In the genomic region with DNA sequence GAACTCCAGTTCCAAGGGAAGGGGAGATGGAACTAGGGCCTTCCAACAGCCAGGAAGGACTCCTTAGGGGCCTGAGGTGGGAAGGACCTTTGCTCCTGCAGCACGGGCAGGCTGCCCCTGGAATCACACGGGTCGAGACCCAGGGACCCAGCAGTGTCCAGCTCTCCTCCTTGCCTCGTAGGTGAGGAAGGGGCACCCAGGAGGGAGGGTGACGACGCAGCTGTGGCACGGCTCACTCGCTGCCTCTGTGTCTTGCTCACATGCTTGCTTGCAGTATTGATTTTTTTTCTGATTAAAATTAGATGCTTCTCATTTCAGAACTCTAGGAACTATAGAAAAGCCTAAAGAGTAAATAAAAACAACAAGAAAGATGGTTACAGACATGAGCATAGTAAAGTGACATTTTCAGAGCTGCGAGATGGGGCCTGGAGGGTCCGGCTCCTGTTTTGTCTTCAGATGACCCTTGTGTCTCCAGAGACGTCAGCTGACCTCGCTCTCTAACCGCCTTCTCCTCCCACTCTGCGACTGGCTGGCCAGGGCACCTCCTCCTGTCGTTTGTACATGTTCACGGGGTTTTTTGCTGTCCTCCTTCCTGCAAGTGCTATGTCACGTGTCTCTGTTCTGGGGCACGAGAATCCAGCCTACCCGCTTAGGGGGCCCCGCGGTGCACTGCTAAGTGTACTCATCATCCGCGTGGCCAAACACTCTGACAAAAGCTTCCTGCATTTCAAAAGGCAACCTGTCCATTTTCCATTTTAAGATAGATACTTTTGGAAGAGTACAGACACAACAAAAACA, we compare ENCODE assay signal across 1 cellular context.
TF ChIP-seq lines count a peak whose summit lies in the region.

No MANE protein-coding gene starts in this region.

TF ChIP-seq in HepG2, 621 proteins besides CTCF, POLR2A, EP300 and RAD21 (continued from another document):
- TF ChIP-seq, protein P1, sequence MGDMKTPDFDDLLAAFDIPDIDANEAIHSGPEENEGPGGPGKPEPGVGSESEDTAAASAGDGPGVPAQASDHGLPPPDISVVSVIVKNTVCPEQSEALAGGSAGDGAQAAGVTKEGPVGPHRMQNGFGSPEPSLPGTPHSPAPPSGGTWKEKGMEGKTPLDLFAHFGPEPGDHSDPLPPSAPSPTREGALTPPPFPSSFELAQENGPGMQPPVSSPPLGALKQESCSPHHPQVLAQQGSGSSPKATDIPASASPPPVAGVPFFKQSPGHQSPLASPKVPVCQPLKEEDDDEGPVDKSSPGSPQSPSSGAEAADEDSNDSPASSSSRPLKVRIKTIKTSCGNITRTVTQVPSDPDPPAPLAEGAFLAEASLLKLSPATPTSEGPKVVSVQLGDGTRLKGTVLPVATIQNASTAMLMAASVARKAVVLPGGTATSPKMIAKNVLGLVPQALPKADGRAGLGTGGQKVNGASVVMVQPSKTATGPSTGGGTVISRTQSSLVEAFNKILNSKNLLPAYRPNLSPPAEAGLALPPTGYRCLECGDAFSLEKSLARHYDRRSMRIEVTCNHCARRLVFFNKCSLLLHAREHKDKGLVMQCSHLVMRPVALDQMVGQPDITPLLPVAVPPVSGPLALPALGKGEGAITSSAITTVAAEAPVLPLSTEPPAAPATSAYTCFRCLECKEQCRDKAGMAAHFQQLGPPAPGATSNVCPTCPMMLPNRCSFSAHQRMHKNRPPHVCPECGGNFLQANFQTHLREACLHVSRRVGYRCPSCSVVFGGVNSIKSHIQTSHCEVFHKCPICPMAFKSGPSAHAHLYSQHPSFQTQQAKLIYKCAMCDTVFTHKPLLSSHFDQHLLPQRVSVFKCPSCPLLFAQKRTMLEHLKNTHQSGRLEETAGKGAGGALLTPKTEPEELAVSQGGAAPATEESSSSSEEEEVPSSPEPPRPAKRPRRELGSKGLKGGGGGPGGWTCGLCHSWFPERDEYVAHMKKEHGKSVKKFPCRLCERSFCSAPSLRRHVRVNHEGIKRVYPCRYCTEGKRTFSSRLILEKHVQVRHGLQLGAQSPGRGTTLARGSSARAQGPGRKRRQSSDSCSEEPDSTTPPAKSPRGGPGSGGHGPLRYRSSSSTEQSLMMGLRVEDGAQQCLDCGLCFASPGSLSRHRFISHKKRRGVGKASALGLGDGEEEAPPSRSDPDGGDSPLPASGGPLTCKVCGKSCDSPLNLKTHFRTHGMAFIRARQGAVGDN (CRISPR knock-in tag; IDR thresholded peaks at IDR 0.05), result peak; percentile 53
- TF ChIP-seq ZNF598 (CRISPR knock-in tag; IDR thresholded peaks at IDR 0.05; ENCODE audit: borderline replicate concordance) (no peak), ZNF891 (CRISPR knock-in tag; IDR thresholded peaks at IDR 0.05) (no peak), ZFY (CRISPR knock-in tag; IDR thresholded peaks at IDR 0.05) (no peak), SP5 (CRISPR knock-in tag; IDR thresholded peaks at IDR 0.05; ENCODE audit: borderline replicate concordance, low read depth) (0 out of 2 replicates have a peak, but pooled peaks have one; percentile 14), CREM (IDR thresholded peaks at IDR 0.05) (peak; percentile 37; the same call in 1 of the 2 replicates), CREM (CRISPR knock-in tag; IDR thresholded peaks at IDR 0.05) (no peak), RARA (CRISPR knock-in tag; IDR thresholded peaks at IDR 0.05) (no peak), BHLHE40 (IDR thresholded peaks at IDR 0.05; ENCODE audit: low read length) (0 out of 2 replicates have a peak, but pooled peaks have one; percentile 35)
- TF ChIP-seq, protein P2, sequence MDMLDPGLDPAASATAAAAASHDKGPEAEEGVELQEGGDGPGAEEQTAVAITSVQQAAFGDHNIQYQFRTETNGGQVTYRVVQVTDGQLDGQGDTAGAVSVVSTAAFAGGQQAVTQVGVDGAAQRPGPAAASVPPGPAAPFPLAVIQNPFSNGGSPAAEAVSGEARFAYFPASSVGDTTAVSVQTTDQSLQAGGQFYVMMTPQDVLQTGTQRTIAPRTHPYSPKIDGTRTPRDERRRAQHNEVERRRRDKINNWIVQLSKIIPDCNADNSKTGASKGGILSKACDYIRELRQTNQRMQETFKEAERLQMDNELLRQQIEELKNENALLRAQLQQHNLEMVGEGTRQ (IDR thresholded peaks at IDR 0.05; ENCODE audit: low read depth, low read length), result no peak
- TF ChIP-seq, protein P2 (CRISPR knock-in tag; IDR thresholded peaks at IDR 0.05; ENCODE audit: borderline replicate concordance), result peak; percentile 17; the same call in 1 of the 2 replicates
- TF ChIP-seq, protein P3, sequence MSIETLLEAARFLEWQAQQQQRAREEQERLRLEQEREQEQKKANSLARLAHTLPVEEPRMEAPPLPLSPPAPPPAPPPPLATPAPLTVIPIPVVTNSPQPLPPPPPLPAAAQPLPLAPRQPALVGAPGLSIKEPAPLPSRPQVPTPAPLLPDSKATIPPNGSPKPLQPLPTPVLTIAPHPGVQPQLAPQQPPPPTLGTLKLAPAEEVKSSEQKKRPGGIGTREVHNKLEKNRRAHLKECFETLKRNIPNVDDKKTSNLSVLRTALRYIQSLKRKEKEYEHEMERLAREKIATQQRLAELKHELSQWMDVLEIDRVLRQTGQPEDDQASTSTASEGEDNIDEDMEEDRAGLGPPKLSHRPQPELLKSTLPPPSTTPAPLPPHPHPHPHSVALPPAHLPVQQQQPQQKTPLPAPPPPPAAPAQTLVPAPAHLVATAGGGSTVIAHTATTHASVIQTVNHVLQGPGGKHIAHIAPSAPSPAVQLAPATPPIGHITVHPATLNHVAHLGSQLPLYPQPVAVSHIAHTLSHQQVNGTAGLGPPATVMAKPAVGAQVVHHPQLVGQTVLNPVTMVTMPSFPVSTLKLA (IDR thresholded peaks at IDR 0.05), result peak; percentile 45
- TF ChIP-seq, protein P4, sequence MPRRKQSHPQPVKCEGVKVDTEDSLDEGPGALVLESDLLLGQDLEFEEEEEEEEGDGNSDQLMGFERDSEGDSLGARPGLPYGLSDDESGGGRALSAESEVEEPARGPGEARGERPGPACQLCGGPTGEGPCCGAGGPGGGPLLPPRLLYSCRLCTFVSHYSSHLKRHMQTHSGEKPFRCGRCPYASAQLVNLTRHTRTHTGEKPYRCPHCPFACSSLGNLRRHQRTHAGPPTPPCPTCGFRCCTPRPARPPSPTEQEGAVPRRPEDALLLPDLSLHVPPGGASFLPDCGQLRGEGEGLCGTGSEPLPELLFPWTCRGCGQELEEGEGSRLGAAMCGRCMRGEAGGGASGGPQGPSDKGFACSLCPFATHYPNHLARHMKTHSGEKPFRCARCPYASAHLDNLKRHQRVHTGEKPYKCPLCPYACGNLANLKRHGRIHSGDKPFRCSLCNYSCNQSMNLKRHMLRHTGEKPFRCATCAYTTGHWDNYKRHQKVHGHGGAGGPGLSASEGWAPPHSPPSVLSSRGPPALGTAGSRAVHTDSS (CRISPR knock-in tag; conservative IDR thresholded peaks at IDR 0.05), result no peak
- TF ChIP-seq, protein P5, sequence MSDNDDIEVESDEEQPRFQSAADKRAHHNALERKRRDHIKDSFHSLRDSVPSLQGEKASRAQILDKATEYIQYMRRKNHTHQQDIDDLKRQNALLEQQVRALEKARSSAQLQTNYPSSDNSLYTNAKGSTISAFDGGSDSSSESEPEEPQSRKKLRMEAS (IDR thresholded peaks at IDR 0.05), result 0 out of 2 replicates have a peak, but pooled peaks have one; percentile 35
- TF ChIP-seq, protein P6, sequence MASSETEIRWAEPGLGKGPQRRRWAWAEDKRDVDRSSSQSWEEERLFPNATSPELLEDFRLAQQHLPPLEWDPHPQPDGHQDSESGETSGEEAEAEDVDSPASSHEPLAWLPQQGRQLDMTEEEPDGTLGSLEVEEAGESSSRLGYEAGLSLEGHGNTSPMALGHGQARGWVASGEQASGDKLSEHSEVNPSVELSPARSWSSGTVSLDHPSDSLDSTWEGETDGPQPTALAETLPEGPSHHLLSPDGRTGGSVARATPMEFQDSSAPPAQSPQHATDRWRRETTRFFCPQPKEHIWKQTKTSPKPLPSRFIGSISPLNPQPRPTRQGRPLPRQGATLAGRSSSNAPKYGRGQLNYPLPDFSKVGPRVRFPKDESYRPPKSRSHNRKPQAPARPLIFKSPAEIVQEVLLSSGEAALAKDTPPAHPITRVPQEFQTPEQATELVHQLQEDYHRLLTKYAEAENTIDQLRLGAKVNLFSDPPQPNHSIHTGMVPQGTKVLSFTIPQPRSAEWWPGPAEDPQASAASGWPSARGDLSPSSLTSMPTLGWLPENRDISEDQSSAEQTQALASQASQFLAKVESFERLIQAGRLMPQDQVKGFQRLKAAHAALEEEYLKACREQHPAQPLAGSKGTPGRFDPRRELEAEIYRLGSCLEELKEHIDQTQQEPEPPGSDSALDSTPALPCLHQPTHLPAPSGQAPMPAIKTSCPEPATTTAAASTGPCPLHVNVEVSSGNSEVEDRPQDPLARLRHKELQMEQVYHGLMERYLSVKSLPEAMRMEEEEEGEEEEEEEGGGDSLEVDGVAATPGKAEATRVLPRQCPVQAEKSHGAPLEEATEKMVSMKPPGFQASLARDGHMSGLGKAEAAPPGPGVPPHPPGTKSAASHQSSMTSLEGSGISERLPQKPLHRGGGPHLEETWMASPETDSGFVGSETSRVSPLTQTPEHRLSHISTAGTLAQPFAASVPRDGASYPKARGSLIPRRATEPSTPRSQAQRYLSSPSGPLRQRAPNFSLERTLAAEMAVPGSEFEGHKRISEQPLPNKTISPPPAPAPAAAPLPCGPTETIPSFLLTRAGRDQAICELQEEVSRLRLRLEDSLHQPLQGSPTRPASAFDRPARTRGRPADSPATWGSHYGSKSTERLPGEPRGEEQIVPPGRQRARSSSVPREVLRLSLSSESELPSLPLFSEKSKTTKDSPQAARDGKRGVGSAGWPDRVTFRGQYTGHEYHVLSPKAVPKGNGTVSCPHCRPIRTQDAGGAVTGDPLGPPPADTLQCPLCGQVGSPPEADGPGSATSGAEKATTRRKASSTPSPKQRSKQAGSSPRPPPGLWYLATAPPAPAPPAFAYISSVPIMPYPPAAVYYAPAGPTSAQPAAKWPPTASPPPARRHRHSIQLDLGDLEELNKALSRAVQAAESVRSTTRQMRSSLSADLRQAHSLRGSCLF (CRISPR knock-in tag; IDR thresholded peaks at IDR 0.05; ENCODE audit: borderline replicate concordance), result no peak
- TF ChIP-seq, protein P7, sequence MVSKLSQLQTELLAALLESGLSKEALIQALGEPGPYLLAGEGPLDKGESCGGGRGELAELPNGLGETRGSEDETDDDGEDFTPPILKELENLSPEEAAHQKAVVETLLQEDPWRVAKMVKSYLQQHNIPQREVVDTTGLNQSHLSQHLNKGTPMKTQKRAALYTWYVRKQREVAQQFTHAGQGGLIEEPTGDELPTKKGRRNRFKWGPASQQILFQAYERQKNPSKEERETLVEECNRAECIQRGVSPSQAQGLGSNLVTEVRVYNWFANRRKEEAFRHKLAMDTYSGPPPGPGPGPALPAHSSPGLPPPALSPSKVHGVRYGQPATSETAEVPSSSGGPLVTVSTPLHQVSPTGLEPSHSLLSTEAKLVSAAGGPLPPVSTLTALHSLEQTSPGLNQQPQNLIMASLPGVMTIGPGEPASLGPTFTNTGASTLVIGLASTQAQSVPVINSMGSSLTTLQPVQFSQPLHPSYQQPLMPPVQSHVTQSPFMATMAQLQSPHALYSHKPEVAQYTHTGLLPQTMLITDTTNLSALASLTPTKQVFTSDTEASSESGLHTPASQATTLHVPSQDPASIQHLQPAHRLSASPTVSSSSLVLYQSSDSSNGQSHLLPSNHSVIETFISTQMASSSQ (IDR thresholded peaks at IDR 0.05; ENCODE audit: low read depth), result no peak
- TF ChIP-seq, protein P7 (CRISPR knock-in tag; IDR thresholded peaks at IDR 0.05; ENCODE audit: borderline replicate concordance), result no peak
- TF ChIP-seq, protein P8, sequence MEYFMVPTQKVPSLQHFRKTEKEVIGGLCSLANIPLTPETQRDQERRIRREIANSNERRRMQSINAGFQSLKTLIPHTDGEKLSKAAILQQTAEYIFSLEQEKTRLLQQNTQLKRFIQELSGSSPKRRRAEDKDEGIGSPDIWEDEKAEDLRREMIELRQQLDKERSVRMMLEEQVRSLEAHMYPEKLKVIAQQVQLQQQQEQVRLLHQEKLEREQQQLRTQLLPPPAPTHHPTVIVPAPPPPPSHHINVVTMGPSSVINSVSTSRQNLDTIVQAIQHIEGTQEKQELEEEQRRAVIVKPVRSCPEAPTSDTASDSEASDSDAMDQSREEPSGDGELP (IDR thresholded peaks at IDR 0.05; ENCODE audit: borderline replicate concordance, low read depth), result peak; percentile 15; the same call in 1 of the 2 replicates
- TF ChIP-seq, protein P9, sequence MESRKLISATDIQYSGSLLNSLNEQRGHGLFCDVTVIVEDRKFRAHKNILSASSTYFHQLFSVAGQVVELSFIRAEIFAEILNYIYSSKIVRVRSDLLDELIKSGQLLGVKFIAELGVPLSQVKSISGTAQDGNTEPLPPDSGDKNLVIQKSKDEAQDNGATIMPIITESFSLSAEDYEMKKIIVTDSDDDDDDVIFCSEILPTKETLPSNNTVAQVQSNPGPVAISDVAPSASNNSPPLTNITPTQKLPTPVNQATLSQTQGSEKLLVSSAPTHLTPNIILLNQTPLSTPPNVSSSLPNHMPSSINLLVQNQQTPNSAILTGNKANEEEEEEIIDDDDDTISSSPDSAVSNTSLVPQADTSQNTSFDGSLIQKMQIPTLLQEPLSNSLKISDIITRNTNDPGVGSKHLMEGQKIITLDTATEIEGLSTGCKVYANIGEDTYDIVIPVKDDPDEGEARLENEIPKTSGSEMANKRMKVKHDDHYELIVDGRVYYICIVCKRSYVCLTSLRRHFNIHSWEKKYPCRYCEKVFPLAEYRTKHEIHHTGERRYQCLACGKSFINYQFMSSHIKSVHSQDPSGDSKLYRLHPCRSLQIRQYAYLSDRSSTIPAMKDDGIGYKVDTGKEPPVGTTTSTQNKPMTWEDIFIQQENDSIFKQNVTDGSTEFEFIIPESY (CRISPR knock-in tag; IDR thresholded peaks at IDR 0.05), result 0 out of 2 replicates have a peak, but pooled peaks have one; percentile 9
